Comparison of ENCODE assay signal across 40 cellular contexts in genomic region chr3:100581650-100582049, GRCh38. TPM values are rescaled to one million over a fixed set of nuclear protein-coding genes. Genes with fewer than 3 reads are reported as not detected.
"Had no signal": no experiment of that assay in that cellular context is flagged by ENCODE, and none has a peak within 500 bp of the region (broad histone marks: within the 10 kb centered on the region; RNA-seq: fewer than 3 reads in every experiment).

No MANE protein-coding gene starts in this region.

- H3K36me3 Mint-ChIP-seq: activated CD4-positive, alpha-beta memory T cell treated with anti-CD3 and anti-CD28 coated beads for 36 hours; activated CD8-positive, alpha-beta memory T cell treated with anti-CD3 and anti-CD28 coated beads, Interleukin-2, amount 10 ng/mL, durations not matched to agents 7 days and 5 days; activated naive CD4-positive, alpha-beta T cell treated with anti-CD3 and anti-CD28 coated beads, Interleukin-2, amount 10 ng/mL, durations not matched to agents 7 days and 5 days; activated naive CD4-positive, alpha-beta T cell treated with anti-CD3 and anti-CD28 coated beads, Interleukin-2, amount 50 U/mL, for 72 hours; activated naive CD8-positive, alpha-beta T cell treated with anti-CD3 and anti-CD28 coated beads, Interleukin-2, amount 10 ng/mL, durations not matched to agents 7 days and 5 days had no signal

- H3K4me1 Mint-ChIP-seq: activated CD4-positive, alpha-beta T cell treated with anti-CD3 and anti-CD28 coated beads for 36 hours; activated CD4-positive, alpha-beta T cell treated with anti-CD3 and anti-CD28 coated beads, Interleukin-2, amount 10 ng/mL, durations not matched to agents 24 days and 14 days; activated CD8-positive, alpha-beta memory T cell treated with anti-CD3 and anti-CD28 coated beads, Interleukin-2, amount 10 ng/mL, durations not matched to agents 7 days and 5 days; activated naive CD4-positive, alpha-beta T cell treated with anti-CD3 and anti-CD28 coated beads, Interleukin-2, amount 10 ng/mL, durations not matched to agents 7 days and 5 days; activated naive CD8-positive, alpha-beta T cell treated with anti-CD3 and anti-CD28 coated beads, Interleukin-2, amount 10 ng/mL, durations not matched to agents 7 days and 5 days; central memory CD8-positive, alpha-beta T cell; T-helper 17 cell had no signal

- FAIRE-seq: astrocyte, bronchial epithelial cell, colon had no signal

- H3K4me3 Mint-ChIP-seq: activated CD4-positive, alpha-beta memory T cell treated with anti-CD3 and anti-CD28 coated beads for 36 hours; activated CD4-positive, alpha-beta T cell treated with anti-CD3 and anti-CD28 coated beads for 36 hours; activated CD4-positive, alpha-beta T cell treated with anti-CD3 and anti-CD28 coated beads, Interleukin-2, amount 10 ng/mL, durations not matched to agents 24 days and 14 days; activated CD8-positive, alpha-beta memory T cell treated with anti-CD3 and anti-CD28 coated beads, Interleukin-2, amount 10 ng/mL, durations not matched to agents 7 days and 5 days; activated CD8-positive, alpha-beta T cell treated with anti-CD3 and anti-CD28 coated beads, Interleukin-2, amount 10 ng/mL, durations not matched to agents 7 days and 5 days; activated naive CD4-positive, alpha-beta T cell treated with anti-CD3 and anti-CD28 coated beads, Interleukin-2, amount 10 ng/mL, durations not matched to agents 7 days and 5 days; activated naive CD8-positive, alpha-beta T cell treated with anti-CD3 and anti-CD28 coated beads, Interleukin-2, amount 10 ng/mL, durations not matched to agents 7 days and 5 days; activated T-cell treated with anti-CD3 and anti-CD28 coated beads, Interleukin-2, amount 50 U/mL, for 24 hours; activated T-cell treated with anti-CD3 and anti-CD28 coated beads, Interleukin-2, amount 50 U/mL, for 72 hours; central memory CD8-positive, alpha-beta T cell; effector memory CD8-positive, alpha-beta T cell; T-helper 17 cell; T-helper 2 cell treated with Interferon-gamma antibody and Interleukin-4, amounts not matched to agents 5 μg/mL and 100 μg/mL, for 36 hours had no signal

- H3K9me3 ChIP-seq: esophagus muscularis mucosa, gastroesophageal sphincter, heart right ventricle had no signal

- H3K27ac ChIP-seq: brain microvascular endothelial cell, esophagus muscularis mucosa, gastroesophageal sphincter, heart right ventricle had no signal

- H3K27ac Mint-ChIP-seq: activated CD4-positive, alpha-beta memory T cell treated with anti-CD3 and anti-CD28 coated beads for 36 hours; activated CD4-positive, alpha-beta T cell treated with anti-CD3 and anti-CD28 coated beads for 36 hours; activated CD4-positive, alpha-beta T cell treated with anti-CD3 and anti-CD28 coated beads, Interleukin-2, amount 10 ng/mL, durations not matched to agents 24 days and 14 days; activated CD8-positive, alpha-beta memory T cell treated with anti-CD3 and anti-CD28 coated beads, Interleukin-2, amount 10 ng/mL, durations not matched to agents 7 days and 5 days; activated CD8-positive, alpha-beta T cell treated with anti-CD3 and anti-CD28 coated beads, Interleukin-2, amount 10 ng/mL, durations not matched to agents 7 days and 5 days; activated naive CD4-positive, alpha-beta T cell treated with anti-CD3 and anti-CD28 coated beads, Interleukin-2, amount 10 ng/mL, durations not matched to agents 7 days and 5 days; activated naive CD4-positive, alpha-beta T cell treated with anti-CD3 and anti-CD28 coated beads, Interleukin-2, amount 50 U/mL, for 72 hours; activated naive CD8-positive, alpha-beta T cell treated with anti-CD3 and anti-CD28 coated beads, Interleukin-2, amount 10 ng/mL, durations not matched to agents 7 days and 5 days; activated T-cell treated with anti-CD3 and anti-CD28 coated beads, Interleukin-2, amount 50 U/mL, for 24 hours; activated T-cell treated with anti-CD3 and anti-CD28 coated beads, Interleukin-2, amount 50 U/mL, for 72 hours; effector memory CD8-positive, alpha-beta T cell; T-helper 17 cell; T-helper 2 cell treated with Interferon-gamma antibody and Interleukin-4, amounts not matched to agents 5 μg/mL and 100 μg/mL, for 36 hours had no signal

- H3K4me3 ChIP-seq: esophagus muscularis mucosa, gastroesophageal sphincter, heart right ventricle had no signal

- H3K4me1 ChIP-seq: esophagus muscularis mucosa, gastroesophageal sphincter, heart right ventricle had no signal

- H3K27me3 ChIP-seq: brain microvascular endothelial cell, esophagus muscularis mucosa, gastroesophageal sphincter, heart right ventricle had no signal

- DNase-seq: activated CD4-positive, alpha-beta memory T cell treated with anti-CD3 and anti-CD28 coated beads for 36 hours; activated CD4-positive, alpha-beta T cell treated with anti-CD3 and anti-CD28 coated beads for 36 hours; activated CD4-positive, alpha-beta T cell treated with anti-CD3 and anti-CD28 coated beads, Interleukin-2, amount 10 ng/mL, durations not matched to agents 24 days and 14 days; activated CD4-positive, CD25-positive, alpha-beta regulatory T cell; activated CD4-positive, CD25-positive, alpha-beta regulatory T cell treated with anti-CD3 and anti-CD28 coated beads, Interleukin-2, amount 50 U/mL, for 72 hours; activated CD8-positive, alpha-beta memory T cell treated with anti-CD3 and anti-CD28 coated beads, Interleukin-2, amount 10 ng/mL, durations not matched to agents 7 days and 5 days; activated CD8-positive, alpha-beta memory T cell treated with anti-CD3 and anti-CD28 coated beads, Interleukin-2, amount 50 U/mL, for 4 hours; activated CD8-positive, alpha-beta T cell treated with anti-CD3 and anti-CD28 coated beads, Interleukin-2, amount 10 ng/mL, durations not matched to agents 7 days and 5 days; activated gamma-delta T cell; activated naive CD4-positive, alpha-beta T cell; activated naive CD4-positive, alpha-beta T cell treated with anti-CD3 and anti-CD28 coated beads, Interleukin-2, amount 10 ng/mL, durations not matched to agents 7 days and 5 days; activated naive CD8-positive, alpha-beta T cell treated with anti-CD3 and anti-CD28 coated beads, Interleukin-2, amount 10 ng/mL, durations not matched to agents 7 days and 5 days; activated T-cell treated with anti-CD3 and anti-CD28 coated beads, Interleukin-2, amount 50 U/mL, for 24 hours; activated T-cell treated with anti-CD3 and anti-CD28 coated beads, Interleukin-2, amount 50 U/mL, for 72 hours; amniotic stem cell; anterior cingulate cortex; brain microvascular endothelial cell; cortex of kidney; dermis blood vessel endothelial cell; effector CD4-positive, alpha-beta T cell; effector memory CD8-positive, alpha-beta T cell; erythroblast; foreskin melanocyte; heart right ventricle; T-helper 1 cell; T-helper 17 cell; T1000 had no signal

- H3K36me3 ChIP-seq: brain microvascular endothelial cell, esophagus muscularis mucosa, heart right ventricle had no signal

- ATAC-seq: activated CD4-positive, alpha-beta T cell treated with anti-CD3 and anti-CD28 coated beads for 36 hours; activated CD8-positive, alpha-beta memory T cell treated with anti-CD3 and anti-CD28 coated beads, Interleukin-2, amount 10 ng/mL, durations not matched to agents 7 days and 5 days; activated CD8-positive, alpha-beta T cell treated with anti-CD3 and anti-CD28 coated beads, Interleukin-2, amount 10 ng/mL, durations not matched to agents 7 days and 5 days; activated naive CD4-positive, alpha-beta T cell treated with anti-CD3 and anti-CD28 coated beads, Interleukin-2, amount 50 U/mL, for 72 hours; activated T-cell treated with anti-CD3 and anti-CD28 coated beads, Interleukin-2, amount 50 U/mL, for 72 hours; effector memory CD8-positive, alpha-beta T cell; gastroesophageal sphincter; heart right ventricle; T-helper 17 cell had no signal

- H3K9me3 Mint-ChIP-seq: activated CD4-positive, alpha-beta memory T cell treated with anti-CD3 and anti-CD28 coated beads for 36 hours; activated CD4-positive, alpha-beta T cell treated with anti-CD3 and anti-CD28 coated beads, Interleukin-2, amount 10 ng/mL, durations not matched to agents 24 days and 14 days; activated naive CD4-positive, alpha-beta T cell treated with anti-CD3 and anti-CD28 coated beads, Interleukin-2, amount 10 ng/mL, durations not matched to agents 7 days and 5 days; activated naive CD4-positive, alpha-beta T cell treated with anti-CD3 and anti-CD28 coated beads, Interleukin-2, amount 50 U/mL, for 72 hours; activated naive CD8-positive, alpha-beta T cell treated with anti-CD3 and anti-CD28 coated beads, Interleukin-2, amount 10 ng/mL, durations not matched to agents 7 days and 5 days; activated T-cell treated with anti-CD3 and anti-CD28 coated beads, Interleukin-2, amount 50 U/mL, for 24 hours; activated T-cell treated with anti-CD3 and anti-CD28 coated beads, Interleukin-2, amount 50 U/mL, for 72 hours; central memory CD8-positive, alpha-beta T cell; effector memory CD8-positive, alpha-beta T cell; T-helper 2 cell treated with Interferon-gamma antibody and Interleukin-4, amounts not matched to agents 5 μg/mL and 100 μg/mL, for 36 hours had no signal

RNA-seq across cellular contexts. Expression of gene ADGRG7, which starts 27.8 kb away (rescaled TPM):
- total RNA-seq: activated CD4-positive, alpha-beta memory T cell treated with anti-CD3 and anti-CD28 coated beads for 36 hours; activated CD4-positive, alpha-beta T cell treated with anti-CD3 and anti-CD28 coated beads for 36 hours; activated CD4-positive, alpha-beta T cell treated with anti-CD3 and anti-CD28 coated beads, Interleukin-2, amount 10 ng/mL, durations not matched to agents 24 days and 14 days; activated CD8-positive, alpha-beta memory T cell treated with anti-CD3 and anti-CD28 coated beads for 36 hours; activated CD8-positive, alpha-beta memory T cell treated with anti-CD3 and anti-CD28 coated beads, Interleukin-2, amount 10 ng/mL, durations not matched to agents 7 days and 5 days; activated naive CD4-positive, alpha-beta T cell treated with anti-CD3 and anti-CD28 coated beads, Interleukin-2, amount 50 U/mL, for 72 hours; activated naive CD8-positive, alpha-beta T cell treated with anti-CD3 and anti-CD28 coated beads, Interleukin-2, amount 10 ng/mL, durations not matched to agents 7 days and 5 days; activated T-cell treated with anti-CD3 and anti-CD28 coated beads, Interleukin-2, amount 50 U/mL, for 72 hours; astrocyte; cerebellum; dermis blood vessel endothelial cell; esophagus muscularis mucosa; fibroblast of villous mesenchyme; glomerular endothelial cell; T-helper 17 cell had no signal
- polyA plus RNA-seq: adipose tissue, heart right ventricle had no signal
